Comparison of ENCODE assay signal across 19 cellular contexts in the genomic region with DNA sequence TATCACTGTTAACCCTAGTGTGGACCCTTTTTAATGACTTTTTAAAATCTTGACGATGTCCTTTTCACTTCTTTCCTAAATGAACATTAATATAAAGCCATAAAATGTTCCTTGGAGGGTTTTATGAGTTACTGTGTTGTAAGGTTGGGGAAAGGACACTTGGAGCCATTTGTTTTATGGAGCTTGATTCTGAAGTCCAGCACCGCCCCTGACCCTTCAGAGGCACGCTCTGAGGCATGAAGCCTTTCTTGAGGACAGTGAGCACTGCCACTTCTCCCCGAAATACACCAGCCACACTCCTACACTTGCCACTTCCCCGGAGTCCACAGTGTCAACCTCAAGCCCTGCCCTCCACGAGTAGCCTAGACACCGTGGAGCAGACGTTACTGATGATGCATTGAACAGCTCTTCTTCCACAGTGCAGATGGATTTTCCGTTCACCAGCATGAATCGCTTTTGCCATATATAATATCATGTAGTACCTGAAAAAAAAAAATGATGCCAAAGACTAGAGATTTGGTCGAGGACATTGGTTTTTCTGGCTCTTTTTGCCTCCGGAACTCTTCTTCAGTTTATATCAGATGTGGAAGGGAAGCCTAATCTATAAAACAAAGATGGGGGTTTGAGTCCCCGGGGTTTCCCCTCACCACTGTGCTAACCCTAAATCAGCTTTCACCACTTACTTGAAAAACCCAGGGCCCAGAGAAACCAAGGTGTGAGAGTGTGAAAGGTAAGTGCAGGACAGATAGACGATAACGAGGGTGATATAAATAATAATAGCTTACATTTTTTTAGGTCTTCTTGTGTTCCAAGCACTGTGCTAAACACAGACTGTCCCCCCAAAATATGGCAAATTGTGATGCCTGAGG.
DNase-seq lines count a peak whose midpoint lies in the region; ATAC-seq, FAIRE-seq and TF ChIP-seq lines count a peak whose summit lies in the region.
"Had no signal": no experiment of that assay in that cellular context is flagged by ENCODE, and none has a peak within 500 bp of the region (broad histone marks: within the 10 kb centered on the region; RNA-seq: fewer than 3 reads in every experiment).

No MANE protein-coding gene starts in this region.

- H4K8ac ChIP-seq in trophoblast cell (ENCODE audit: low read depth, low read length), result no peak overlapping the region

- peaks cover 12 to 21% of the 10 kb centered on the region in 2 experiments for H3K4me1 ChIP-seq in trophoblast cell (ENCODE audit: control insufficient read depth in 1 of 2, insufficient read depth in 2 of 2, low read length in 2 of 2)

- no peak overlapping the region for H2AFZ ChIP-seq in trophoblast cell (ENCODE audit: insufficient read depth, low read length, poor library complexity)
- H2AFZ ChIP-seq: GM23248 had no signal

- no peaks in the 10 kb centered on the region for H3K9me3 Mint-ChIP-seq in central memory CD8-positive, alpha-beta T cell
- peaks cover 0 to 3% (median 0%) of the 10 kb centered on the region in 6 donors for H3K9me3 Mint-ChIP-seq in immature natural killer cell
- H3K9me3 Mint-ChIP-seq: H9 had no signal

- no peaks in the 10 kb centered on the region for H3K4me1 Mint-ChIP-seq in central memory CD8-positive, alpha-beta T cell
- H3K4me1 Mint-ChIP-seq in immature natural killer cell, result peaks cover 11 to 14% of the 10 kb centered on the region in 2 donors

- no peak overlapping the region for H3K9ac ChIP-seq in trophoblast cell (ENCODE audit: low read length)
- H3K9ac ChIP-seq: GM23248 had no signal

- H3K36me3 Mint-ChIP-seq in central memory CD8-positive, alpha-beta T cell (ENCODE audit: insufficient read depth), result no peaks in the 10 kb centered on the region
- no peaks in the 10 kb centered on the region for H3K36me3 Mint-ChIP-seq in immature natural killer cell
- H3K36me3 Mint-ChIP-seq: CD4-positive, alpha-beta memory T cell had no signal

- H3K27me3 Mint-ChIP-seq in central memory CD8-positive, alpha-beta T cell, result peaks cover 21% of the 10 kb centered on the region
- H3K27me3 Mint-ChIP-seq in immature natural killer cell (ENCODE audit: low read depth in 3 of 3), result peaks cover 9 to 30% (median 13%) of the 10 kb centered on the region in 3 donors
- H3K27me3 Mint-ChIP-seq: CD4-positive, alpha-beta memory T cell had no signal

- H2BK12ac ChIP-seq in trophoblast cell (ENCODE audit: low read length), result peak overlapping the region; percentile 82

- no peak overlapping the region for H3K4me3 ChIP-seq in trophoblast cell (ENCODE audit: low read depth, low read length)
- H3K4me3 ChIP-seq: GM23248 had no signal

- H3K79me1 ChIP-seq in trophoblast cell (ENCODE audit: low read length), result peaks cover 6% of the 10 kb centered on the region

- H2BK5ac ChIP-seq in trophoblast cell (ENCODE audit: low read depth, low read length, poor library complexity), result no peak overlapping the region

- FAIRE-seq in GM12891 (lab: Jason Lieb, UNC), result peak; percentile 13
- FAIRE-seq: GM19239 had no signal

- peak; percentile 40 for ATAC-seq in central memory CD8-positive, alpha-beta T cell (replicated peaks; ENCODE audit: extremely low read depth, poor library complexity, severe bottlenecking)
- ATAC-seq: HCT116 had no signal

- H3K23ac ChIP-seq in trophoblast cell (ENCODE audit: low read length), result no peak overlapping the region

- H3K27ac Mint-ChIP-seq in central memory CD8-positive, alpha-beta T cell (ENCODE audit: low read depth), result no peak overlapping the region
- H3K27ac Mint-ChIP-seq in immature natural killer cell, result peak overlapping the region in 1 of 6 donors; percentile 11
- H3K27ac Mint-ChIP-seq: CD4-positive, alpha-beta memory T cell; H9 had no signal

- H2BK120ac ChIP-seq in trophoblast cell (ENCODE audit: insufficient read depth, low read length, poor library complexity), result no peak overlapping the region

- DNase-seq in GM12891 (ENCODE audit: insufficient read length, low spot score), result no peak
- DNase-seq in central memory CD8-positive, alpha-beta T cell (ENCODE audit: low spot score in 2 of 2), result no peak
- peak; percentile 42 to 58 (median 53) for DNase-seq in immature natural killer cell
- no peak for DNase-seq in trophoblast cell
- no peak for DNase-seq in activated CD4-positive, alpha-beta T cell treated with anti-CD3 and anti-CD28 coated beads for 4 hours
- no peak for DNase-seq in G401 (ENCODE audit: low spot score)
- no peak for DNase-seq in activated CD4-positive, alpha-beta T cell treated with anti-CD3 and anti-CD28 coated beads, Interleukin-2, amount 50 U/mL, for 48 hours
- DNase-seq in putamen (ENCODE audit: low spot score), result no peak
- DNase-seq: C1 segment of cervical spinal cord; Calu3; CD4-positive, alpha-beta memory T cell; COR-L47; DMS53; EL; GF-D8; GM23248; H9 had no signal

- peak overlapping the region; percentile 96 for H2AK5ac ChIP-seq in trophoblast cell (ENCODE audit: low read length)

- in situ Hi-C loops in G401 (cut with HindIII; ENCODE audit: low sequenced_read_pairs), result no loop called here

- no CpG with 5 or more reads among the region's 15 CpGs for WGBS in trophoblast cell (ENCODE audit: extremely low coverage, insufficient coverage, insufficient read length)

- H3K36me3 ChIP-seq in trophoblast cell (ENCODE audit: control insufficient read depth in 1 of 2, insufficient read depth in 2 of 2, low read length in 2 of 2), result no peaks in the 10 kb centered on the region

- no peak overlapping the region for H3K27ac ChIP-seq in trophoblast cell (ENCODE audit: low read depth, low read length)
- H3K27ac ChIP-seq: GM23248 had no signal

- TF ChIP-seq POLR2A in GM12891 (IDR thresholded peaks at IDR 0.05; ENCODE audit: low read depth, low read length), result no peak

- peak overlapping the region; percentile 80 for H3K14ac ChIP-seq in trophoblast cell (ENCODE audit: low read length)

- no peak overlapping the region for H3K4me3 Mint-ChIP-seq in central memory CD8-positive, alpha-beta T cell
- H3K4me3 Mint-ChIP-seq in immature natural killer cell, result peak overlapping the region; percentile 2 to 48 (median 39)
- H3K4me3 Mint-ChIP-seq: CD4-positive, alpha-beta memory T cell; H9 had no signal

- no peak overlapping the region for H3K4ac ChIP-seq in trophoblast cell (ENCODE audit: low read depth, low read length)

- no peak overlapping the region for H4K12ac ChIP-seq in trophoblast cell (ENCODE audit: low read depth, low read length)

- H3K79me2 ChIP-seq in trophoblast cell (ENCODE audit: control insufficient read depth, insufficient read depth, low read length, poor library complexity), result no peaks in the 10 kb centered on the region

- H4K91ac ChIP-seq in trophoblast cell (ENCODE audit: low read depth, low read length), result no peak overlapping the region

- H3K9me3 ChIP-seq in trophoblast cell (ENCODE audit: insufficient read depth, low read depth, low read length), result no peaks in the 10 kb centered on the region

- no peaks in the 10 kb centered on the region for H3K27me3 ChIP-seq in trophoblast cell (ENCODE audit: insufficient read depth, low read length)

- no peak overlapping the region for H3K4me2 ChIP-seq in trophoblast cell (ENCODE audit: low read length)

- H3K18ac ChIP-seq in trophoblast cell (ENCODE audit: low read length), result no peak overlapping the region

TF ChIP-seq in GM12891, 5 proteins besides CTCF, POLR2A, EP300 and RAD21:
- no peak for TF ChIP-seq POLR2AphosphoS5 (IDR thresholded peaks at IDR 0.05; ENCODE audit: low read depth, low read length)
- no peak for TF ChIP-seq POU2F2 (IDR thresholded peaks at IDR 0.05; ENCODE audit: low read depth, low read length)
- no peak for TF ChIP-seq TAF1 (IDR thresholded peaks at IDR 0.05; ENCODE audit: low read depth, low read length)
- TF ChIP-seq PAX5 (IDR thresholded peaks at IDR 0.05; ENCODE audit: insufficient read depth, low read length, severe bottlenecking), result no peak
- TF ChIP-seq SPI1 (IDR thresholded peaks at IDR 0.05; ENCODE audit: low read depth, low read length), result no peak

Comparison
In these comparisons a context has a peak if more than half of its experiments do, and no peak if none do; other contexts are left out.
1. DNase-seq: peak in immature natural killer cell (3 of 3); none in GM12891 (single experiment), central memory CD8-positive, alpha-beta T cell (0 of 2), trophoblast cell (0 of 2), activated CD4-positive, alpha-beta T cell treated with anti-CD3 and anti-CD28 coated beads for 4 hours (0 of 2), G401 (single experiment), activated CD4-positive, alpha-beta T cell treated with anti-CD3 and anti-CD28 coated beads, Interleukin-2, amount 50 U/mL, for 48 hours (0 of 2) and putamen (single experiment).